In the genomic region with DNA sequence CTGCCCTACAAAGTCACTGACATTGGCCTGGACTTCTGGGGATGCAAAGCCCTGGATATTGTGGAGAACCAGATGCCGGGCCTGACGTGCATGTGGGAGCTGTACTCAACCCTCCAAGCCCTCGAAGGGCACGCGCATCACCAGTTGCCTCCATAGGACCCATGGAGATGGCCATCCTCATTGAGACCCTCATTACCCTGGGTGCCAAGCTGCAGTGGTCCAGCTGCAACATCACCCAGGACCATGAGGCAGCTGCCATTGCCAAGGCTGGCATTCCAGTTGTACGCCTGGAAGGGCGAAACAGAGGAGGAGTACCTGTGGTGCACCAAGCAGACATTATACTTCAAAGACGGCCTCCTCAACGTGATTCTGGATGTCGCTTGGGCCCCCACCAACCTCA, we compare ENCODE assay signal across 33 cellular contexts. TPM values are rescaled to one million over a fixed set of nuclear protein-coding genes. Genes with fewer than 3 reads are reported as not detected.
"Had no signal": no experiment of that assay in that cellular context is flagged by ENCODE, and none has a peak within 500 bp of the region (broad histone marks: within the 10 kb centered on the region; RNA-seq: fewer than 3 reads in every experiment).

No MANE protein-coding gene starts in this region.

- H3K27ac ChIP-seq: stomach, suprapubic skin, testis, thoracic aorta, thyroid gland, tibial artery, tibial nerve, transverse colon, upper lobe of left lung, upper lobe of right lung, uterus, vagina had no signal

- H3K4me3 Mint-ChIP-seq: stimulated activated effector memory CD8-positive, alpha-beta T cell treated with anti-CD3 and anti-CD28 coated beads, Interleukin-12 subunit alpha, Interleukin-12 subunit beta, amount 100 ng/mL, for 72 hours; stimulated activated memory B cell treated with anti-CD40 and anti-IgM and Interleukin-4, amounts not matched to agents 10 μg/mL and 1 μg/mL and 100 μg/mL, for 72 hours; stimulated activated naive B cell treated with anti-CD40 and anti-IgM and Interleukin-4, amounts not matched to agents 10 μg/mL and 1 μg/mL and 100 μg/mL, for 72 hours; stimulated activated naive CD8-positive, alpha-beta T cell treated with anti-CD3 and anti-CD28 coated beads, Interleukin-15, amount 100 ng/mL, for 72 hours; stimulated activated naive CD8-positive, alpha-beta T cell treated with anti-CD3 and anti-CD28 coated beads, Interleukin-15, Interleukin-2, amounts not matched to agents 100 ng/mL and 50 ng/mL, for 24 hours; type B pancreatic cell had no signal

- H3K36me3 ChIP-seq: stomach, suprapubic skin, thoracic aorta, thyroid gland, tibial artery, tibial nerve, transverse colon, upper lobe of left lung, upper lobe of right lung, uterus, vagina had no signal

- H3K36me3 Mint-ChIP-seq: stimulated activated memory B cell treated with anti-CD40 and anti-IgM and Interleukin-4, amounts not matched to agents 10 μg/mL and 1 μg/mL and 100 μg/mL, for 72 hours; type B pancreatic cell had no signal

- H3K27me3 ChIP-seq: stomach, suprapubic skin, testis, thyroid gland, tibial artery, tibial nerve, transverse colon, upper lobe of left lung, upper lobe of right lung, uterus, vagina had no signal

- ATAC-seq: stimulated activated effector memory CD8-positive, alpha-beta T cell treated with anti-CD3 and anti-CD28 coated beads, Interleukin-12 subunit alpha, Interleukin-12 subunit beta, amount 100 ng/mL, for 72 hours; stimulated activated memory B cell treated with anti-CD40 and anti-IgM and Interleukin-4, amounts not matched to agents 10 μg/mL and 1 μg/mL and 100 μg/mL, for 72 hours; stimulated activated naive B cell treated with anti-CD40 and anti-IgM and Interleukin-4, amounts not matched to agents 10 μg/mL and 1 μg/mL and 100 μg/mL, for 72 hours; stimulated activated naive CD8-positive, alpha-beta T cell treated with anti-CD3 and anti-CD28 coated beads, Interleukin-15, amount 100 ng/mL, for 72 hours; stimulated activated naive CD8-positive, alpha-beta T cell treated with anti-CD3 and anti-CD28 coated beads, Interleukin-15, Interleukin-2, amounts not matched to agents 100 U/mL and 50 U/mL, for 24 hours; upper lobe of right lung had no signal

- H3K9me3 Mint-ChIP-seq: stimulated activated effector memory CD8-positive, alpha-beta T cell treated with anti-CD3 and anti-CD28 coated beads, Interleukin-12 subunit alpha, Interleukin-12 subunit beta, amount 100 ng/mL, for 72 hours; stimulated activated memory B cell treated with anti-CD40 and anti-IgM and Interleukin-4, amounts not matched to agents 10 μg/mL and 1 μg/mL and 100 μg/mL, for 72 hours; stimulated activated naive B cell treated with anti-CD40 and anti-IgM and Interleukin-4, amounts not matched to agents 10 μg/mL and 1 μg/mL and 100 μg/mL, for 72 hours; stimulated activated naive CD8-positive, alpha-beta T cell treated with anti-CD3 and anti-CD28 coated beads, Interleukin-15, amount 100 ng/mL, for 72 hours; stimulated activated naive CD8-positive, alpha-beta T cell treated with anti-CD3 and anti-CD28 coated beads, Interleukin-15, Interleukin-2, amounts not matched to agents 100 ng/mL and 50 ng/mL, for 24 hours had no signal

- FAIRE-seq: urothelium cell line had no signal

- H3K4me1 ChIP-seq: testis had no signal

- H3K27ac Mint-ChIP-seq: stimulated activated effector memory CD8-positive, alpha-beta T cell treated with anti-CD3 and anti-CD28 coated beads, Interleukin-12 subunit alpha, Interleukin-12 subunit beta, amount 100 ng/mL, for 72 hours; stimulated activated memory B cell treated with anti-CD40 and anti-IgM and Interleukin-4, amounts not matched to agents 10 μg/mL and 1 μg/mL and 100 μg/mL, for 72 hours; stimulated activated naive B cell treated with anti-CD40 and anti-IgM and Interleukin-4, amounts not matched to agents 10 μg/mL and 1 μg/mL and 100 μg/mL, for 72 hours; stimulated activated naive CD8-positive, alpha-beta T cell treated with anti-CD3 and anti-CD28 coated beads, Interleukin-15, amount 100 ng/mL, for 72 hours; stimulated activated naive CD8-positive, alpha-beta T cell treated with anti-CD3 and anti-CD28 coated beads, Interleukin-15, Interleukin-2, amounts not matched to agents 100 ng/mL and 50 ng/mL, for 24 hours; type B pancreatic cell had no signal

- DNase-seq: stimulated activated CD4-positive, alpha-beta T cell treated with anti-CD3 and anti-CD28 coated beads, Interleukin-2, amount 100 ng/mL, for 48 hours; stimulated activated CD4-positive, alpha-beta T cell treated with anti-CD3 and anti-CD28 coated beads, Interleukin-4, amount 100 ng/mL, for 1 hour; stimulated activated CD4-positive, alpha-beta T cell treated with anti-CD3 and anti-CD28 coated beads, Interleukin-4, amount 100 ng/mL, for 24 hours; stimulated activated CD4-positive, alpha-beta T cell treated with anti-CD3 and anti-CD28 coated beads, Interleukin-4, amount 100 ng/mL, for 4 hours; stimulated activated CD8-positive, alpha-beta memory T cell treated with anti-CD3 and anti-CD28 coated beads, Interleukin-4, amount 100 ng/mL, for 48 hours; stimulated activated naive B cell treated with anti-CD40 and anti-IgM and Interleukin-4, amounts not matched to agents 10 μg/mL and 1 μg/mL and 100 μg/mL, for 72 hours; stimulated activated naive CD4-positive, alpha-beta T cell; stimulated activated naive CD4-positive, alpha-beta T cell treated with Interleukin-2 at 50 U/mL for 16 hours; stimulated activated naive CD8-positive, alpha-beta T cell treated with anti-CD3 and anti-CD28 coated beads, Interleukin-15, amount 100 ng/mL, for 72 hours; stimulated activated naive CD8-positive, alpha-beta T cell treated with anti-CD3 and anti-CD28 coated beads, Interleukin-15, Interleukin-2, amounts not matched to agents 100 U/mL and 50 U/mL, for 24 hours; stomach; substantia nigra; testis; thyroid gland; tibial artery; transverse colon; trophoblast cell; upper lobe of right lung; uterus had no signal

- H3K4me3 ChIP-seq: stomach, suprapubic skin, testis, thoracic aorta, thyroid gland, tibial artery, tibial nerve, transverse colon, upper lobe of left lung, upper lobe of right lung, uterus, vagina had no signal

- H3K9me3 ChIP-seq: suprapubic skin, testis, thoracic aorta, thyroid gland, tibial artery, tibial nerve, transverse colon, upper lobe of left lung, upper lobe of right lung, uterus, vagina had no signal

RNA-seq across cellular contexts. Expression of gene CCDC83, which starts 1.9 kb away (rescaled TPM):
- total RNA-seq: subcutaneous adipose tissue, suprapubic skin, temporal lobe, thoracic aorta, thyroid gland, tibial nerve, transverse colon, upper lobe of left lung, upper lobe of right lung, ureter, urinary bladder, vagina had no signal
- polyA plus RNA-seq: stomach, urinary bladder had no signal
